In genomic region chr17:50905460-50905803, GRCh38 we compare ENCODE assay signal across 9 cellular contexts. TPM values are rescaled to one million over a fixed set of nuclear protein-coding genes. Genes with fewer than 3 reads are reported as not detected.
DNase-seq lines count a peak whose midpoint lies in the region; ATAC-seq and TF ChIP-seq lines count a peak whose summit lies in the region.
"Had no signal": no experiment of that assay in that cellular context is flagged by ENCODE, and none has a peak within 500 bp of the region (broad histone marks: within the 10 kb centered on the region; RNA-seq: fewer than 3 reads in every experiment).

No MANE protein-coding gene starts in this region.

- DNase-seq in DMS153 treated with DMSO at 0.1 percent for 48 hours (lab: John Stamatoyannopoulos, UW; ENCODE audit: unreplicated experiment) (peak; percentile 17), NCI-H345 treated with DMSO at 0.1 percent for 48 hours (lab: John Stamatoyannopoulos, UW; ENCODE audit: unreplicated experiment) (peak; percentile 70), dorsolateral prefrontal cortex (no peak), renal cortical epithelial cell (ENCODE audit: low read depth) (peak; percentile 40), AG20443 (ENCODE audit: low spot score) (no peak), superior temporal gyrus (ENCODE audit: extremely low spot score) (no peak)
- DNase-seq in stimulated activated CD4-positive, alpha-beta T cell treated with anti-CD3 and anti-CD28 coated beads, Interleukin-4, amount 100 ng/mL, for 24 hours: no peak
- DNase-seq: erythroblast had no signal

- no peak overlapping the region for H3K4me3 ChIP-seq in dorsolateral prefrontal cortex

- intact Hi-C loops in dorsolateral prefrontal cortex (cut with DNase I): no loop called here

- no peaks in the 10 kb centered on the region for H3K27me3 ChIP-seq in dorsolateral prefrontal cortex

- no peak for TF ChIP-seq CTCF in dorsolateral prefrontal cortex (IDR thresholded peaks at IDR 0.05 in 54 of 56, conservative IDR thresholded peaks at IDR 0.05 in 2 of 56; ENCODE audit: low read depth in 1 of 56, partially characterized antibody in 56 of 56)

- H3K27ac ChIP-seq in dorsolateral prefrontal cortex: peak overlapping the region in 49 of 59 donors; percentile 31 to 91 (median 70)

- ATAC-seq in HG03442 (IDR thresholded peaks at IDR 0.05; ENCODE audit: unreplicated experiment): no peak

RNA-seq across cellular contexts. Expression of gene TOB1, which starts 39.3 kb away (rescaled TPM):
- total RNA-seq in dorsolateral prefrontal cortex (10 to 100 TPM; 41.0 to 97.0 (median 58.6) TPM), renal cortical epithelial cell (8.5 and 19.5 TPM in 2 replicates)

Comparison
In these comparisons a context has a peak if more than half of its experiments do, and no peak if none do; other contexts are left out.
1. DNase-seq: peak in DMS153 treated with DMSO at 0.1 percent for 48 hours (single experiment), NCI-H345 treated with DMSO at 0.1 percent for 48 hours (single experiment) and renal cortical epithelial cell (single experiment); none in dorsolateral prefrontal cortex (0 of 10), AG20443 (single experiment), superior temporal gyrus (single experiment) and stimulated activated CD4-positive, alpha-beta T cell treated with anti-CD3 and anti-CD28 coated beads, Interleukin-4, amount 100 ng/mL, for 24 hours (single experiment).